ENCODE assay signal across 8 cellular contexts in genomic region chr3:101849714-101850326, GRCh38. TPM values are rescaled to one million over a fixed set of nuclear protein-coding genes. Genes with fewer than 3 reads are reported as not detected.
DNase-seq lines count a peak whose midpoint lies in the region; ATAC-seq, FAIRE-seq and TF ChIP-seq lines count a peak whose summit lies in the region.

No MANE protein-coding gene starts in this region.

- peak in 8 of 14 donors; percentile 27 to 63 (median 45) for DNase-seq in C1 segment of cervical spinal cord (lab: John Stamatoyannopoulos, UW)
- no peak for DNase-seq in GM12878 (ENCODE audit: low read depth, low spot score)
- DNase-seq in keratinocyte (ENCODE audit: low read depth, low spot score): no peak
- DNase-seq in stimulated activated CD4-positive, alpha-beta T cell treated with anti-CD3 and anti-CD28 coated beads, Interleukin-15, amount 100 ng/mL, for 48 hours (ENCODE audit: low read depth in 2 of 2): peak; percentile 30 to 41
- no peak for DNase-seq in islet precursor cell

- under 1% methylated on average over 62 of the region's 67 CpGs for WGBS in GM12878 (ENCODE audit: insufficient coverage, insufficient replicate concordance, low lambda C conversion rate, missing lambda C conversion rate)

- peak; percentile 16 to 23 (median 20); a peak in 4 of 6 replicates for TF ChIP-seq CTCF in GM12878 (IDR thresholded peaks at IDR 0.05 in 2 of 3, conservative IDR thresholded peaks at IDR 0.05 in 1 of 3; ENCODE audit: control insufficient read depth in 2 of 3, extremely low read depth in 1 of 3, insufficient read depth in 1 of 3, low read depth in 3 of 3, low read length in 3 of 3)
- TF ChIP-seq CTCF in keratinocyte (optimal IDR thresholded peaks at IDR 0.05 in 1 of 3, IDR thresholded peaks at IDR 0.05 in 1 of 3, conservative IDR thresholded peaks at IDR 0.05 in 1 of 3; ENCODE audit: extremely low read depth in 1 of 3, insufficient read depth in 2 of 3, low read length in 3 of 3): peak in 1 of 3 experiments; percentile 31

- H3K79me2 ChIP-seq in GM12878 (ENCODE audit: control insufficient read depth, insufficient read depth, low read length): peaks cover 87% of the 10 kb centered on the region
- H3K79me2 ChIP-seq in keratinocyte (ENCODE audit: control insufficient read depth, insufficient read depth, low read length): peaks cover 41% of the 10 kb centered on the region

- dilution Hi-C loops in keratinocyte (cut with MboI; ENCODE audit: extremely low pct_ligation_motif_present, low sequenced_read_pairs): no loop called here

- H3K27me3 Mint-ChIP-seq in T-helper 1 cell treated with Interleukin-12 subunit alpha and Interleukin-12 subunit beta and Interleukin-4 antibody, amounts not matched to agents 30 μg/mL and 1 μg/mL, for 36 hours (ENCODE audit: low read depth): no peaks in the 10 kb centered on the region

- CTCF ChIA-PET in GM12878 (lab: Yijun Ruan, JAX): interaction anchor here (0.8 to 2.9 kb wide), 11 partner anchors 9 to 375 kb away, joined by 3 to 11 read pairs (median 4); no protein-coding TSS in a partner anchor

- H3K36me3 Mint-ChIP-seq in T-helper 1 cell treated with Interleukin-12 subunit alpha and Interleukin-12 subunit beta and Interleukin-4 antibody, amounts not matched to agents 30 μg/mL and 1 μg/mL, for 36 hours (ENCODE audit: low read depth): peaks cover 62% of the 10 kb centered on the region

- intact Hi-C loops in GM12878 (cut with micrococcal nuclease; ENCODE audit: unreplicated experiment): loop anchor here (1.0 to 5.0 kb wide), 8 partner anchors 23 to 375 kb away; no protein-coding TSS in a partner anchor

- no peak for TF ChIP-seq POLR2A in GM12878 (IDR thresholded peaks at IDR 0.05; ENCODE audit: low read depth, low read length)

- FAIRE-seq in GM12878 (lab: Jason Lieb, UNC) (no peak), keratinocyte (lab: Jason Lieb, UNC) (no peak)

- peak overlapping the region; percentile 79 for H3K9ac ChIP-seq in GM12878 (ENCODE audit: control insufficient read depth, insufficient read depth, low read length)
- H3K9ac ChIP-seq in keratinocyte (ENCODE audit: control insufficient read depth, extremely low read depth, insufficient read depth, low read length): peak overlapping the region; percentile 96

- POLR2A ChIA-PET in GM12878 (lab: Charles Lee): interaction anchor here (0.8 to 4.3 kb wide), 10 partner anchors 10 to 210 kb away, joined by 3 to 66 read pairs (median 7); no protein-coding TSS in a partner anchor

- H3K27me3 ChIP-seq in GM12878 (replicated peaks in 1 of 2; ENCODE audit: control insufficient read depth in 2 of 2, insufficient read depth in 2 of 2, low read length in 1 of 2): no peaks in the 10 kb centered on the region
- H3K27me3 ChIP-seq in keratinocyte (ENCODE audit: control insufficient read depth, extremely low read depth, insufficient read depth, low read length): no peaks in the 10 kb centered on the region

- H3K4me3 Mint-ChIP-seq in T-helper 1 cell treated with Interleukin-12 subunit alpha and Interleukin-12 subunit beta and Interleukin-4 antibody, amounts not matched to agents 30 μg/mL and 1 μg/mL, for 36 hours: peak overlapping the region; percentile 92

- H3K27ac Mint-ChIP-seq in T-helper 1 cell treated with Interleukin-12 subunit alpha and Interleukin-12 subunit beta and Interleukin-4 antibody, amounts not matched to agents 30 μg/mL and 1 μg/mL, for 36 hours: peak overlapping the region; percentile 97

- peaks cover 11% of the 10 kb centered on the region for H3K9me3 Mint-ChIP-seq in T-helper 1 cell treated with Interleukin-12 subunit alpha and Interleukin-12 subunit beta and Interleukin-4 antibody, amounts not matched to agents 30 μg/mL and 1 μg/mL, for 36 hours

- RAD21 ChIA-PET in GM12878 (lab: Charles Lee; ENCODE audit: unreplicated experiment): interaction anchor here (0.8 to 3.3 kb wide), 17 partner anchors 8 to 374 kb away, joined by 3 to 20 read pairs (median 4); no protein-coding TSS in a partner anchor

- H2AFZ ChIP-seq in GM12878 (ENCODE audit: control insufficient read depth, low read depth, low read length) (no peak overlapping the region), keratinocyte (ENCODE audit: control insufficient read depth, low read length) (no peak overlapping the region)

- peaks cover 3% of the 10 kb centered on the region for H3K9me1 ChIP-seq in keratinocyte (ENCODE audit: control insufficient read depth, extremely low read depth, insufficient read depth, low read length)

- H3K4me3 ChIP-seq in GM12878: peak overlapping the region; percentile 75
- H3K4me3 ChIP-seq in keratinocyte (ENCODE audit: control insufficient read depth in 2 of 3, extremely low read depth in 1 of 3, insufficient read depth in 2 of 3, low read depth in 1 of 3, low read length in 3 of 3): peak overlapping the region; percentile 73 to 81 (median 78)

- peak overlapping the region; percentile 30 for H3K4me2 ChIP-seq in GM12878 (ENCODE audit: control insufficient read depth, insufficient read depth)
- peak overlapping the region; percentile 86 for H3K4me2 ChIP-seq in keratinocyte (ENCODE audit: control insufficient read depth, extremely low read depth, insufficient read depth, low read depth, low read length)

- TF ChIP-seq EP300 in GM12878 (IDR thresholded peaks at IDR 0.05; ENCODE audit: borderline replicate concordance in 1 of 2, control insufficient read depth in 1 of 2, low read depth in 2 of 2, low read length in 2 of 2): no peak

- H3K4me1 ChIP-seq in GM12878 (ENCODE audit: control insufficient read depth, insufficient read depth, low read length) (peaks cover 19% of the 10 kb centered on the region), keratinocyte (ENCODE audit: control insufficient read depth, extremely low read depth, insufficient read depth, low read length) (peaks cover 23% of the 10 kb centered on the region)

- TSS peak; percentile 93 for BruUV-seq in GM12878 (replicated peaks; lab: Mats Ljungman, UMichigan)

- peaks cover 53% of the 10 kb centered on the region for H3K4me1 Mint-ChIP-seq in T-helper 1 cell treated with Interleukin-12 subunit alpha and Interleukin-12 subunit beta and Interleukin-4 antibody, amounts not matched to agents 30 μg/mL and 1 μg/mL, for 36 hours (ENCODE audit: low read depth)

- ATAC-seq in GM19035 (IDR thresholded peaks at IDR 0.05; ENCODE audit: unreplicated experiment) (peak; percentile 34), HG03280 (IDR thresholded peaks at IDR 0.05; ENCODE audit: unreplicated experiment) (peak; percentile 28), GM12878 (peak; percentile 27)

- in situ Hi-C loops in GM12878 (cut with MboI): no loop called here

- peak overlapping the region; percentile 93 for H3K27ac ChIP-seq in GM12878 (ENCODE audit: control insufficient read depth, insufficient read depth)
- peak overlapping the region; percentile 94 for H3K27ac ChIP-seq in keratinocyte (ENCODE audit: control insufficient read depth, insufficient read depth, low read length)

- TF ChIP-seq RAD21 in GM12878 (IDR thresholded peaks at IDR 0.05; ENCODE audit: insufficient read depth, low read depth, low read length): peak; percentile 33

- H4K20me1 ChIP-seq in GM12878 (ENCODE audit: control insufficient read depth, insufficient read depth) (no peaks in the 10 kb centered on the region), keratinocyte (ENCODE audit: control insufficient read depth, extremely low read depth, insufficient read depth, low read length) (peaks cover 7% of the 10 kb centered on the region)

- H3K9me3 ChIP-seq in GM12878 (replicated peaks; ENCODE audit: control insufficient read depth, insufficient read depth, low read length) (no peaks in the 10 kb centered on the region; the same call in 2 of the 3 replicates), keratinocyte (ENCODE audit: control insufficient read depth, low read depth, low read length) (no peaks in the 10 kb centered on the region)

- H3K36me3 ChIP-seq in GM12878 (ENCODE audit: control insufficient read depth in 2 of 2, insufficient read depth in 2 of 2, low read length in 1 of 2) (peaks cover 11 to 32% of the 10 kb centered on the region in 2 experiments), keratinocyte (ENCODE audit: control insufficient read depth in 2 of 2, extremely low read depth in 1 of 2, insufficient read depth in 2 of 2, low read length in 2 of 2) (peaks cover 22 to 25% of the 10 kb centered on the region in 2 experiments)

- SMC1A ChIA-PET in GM12878 (lab: Charles Lee; ENCODE audit: uncharacterized antibody, unreplicated experiment): interaction anchor here (0.6 to 3.4 kb wide), 13 partner anchors 11 to 375 kb away, joined by 3 to 23 read pairs (median 5); no protein-coding TSS in a partner anchor

TF ChIP-seq in GM12878, 131 proteins besides CTCF, POLR2A, EP300 and RAD21 (continues in another document):
- no peak for TF ChIP-seq MYB (IDR thresholded peaks at IDR 0.05; ENCODE audit: borderline replicate concordance, low read depth, low read length)

RNA-seq across cellular contexts. Expression of gene NFKBIZ, which starts 0.5 kb away (rescaled TPM):
- total RNA-seq in GM12878 (2013; cell fraction: nucleolus; rRNA removed): 396 and 457 TPM in 2 replicates
- total RNA-seq in GM12878 (2014; rRNA removed): 19.0 and 23.6 TPM in 2 replicates
- total RNA-seq in GM12878 (2014; rRNA removed; fragmentation: Illumina TruSeq; extraction: Trizol): 20.1 and 24.3 TPM in 2 replicates
- total RNA-seq in GM12878 (2021): 27.0 and 27.3 TPM in 2 replicates
- polyA plus RNA-seq in GM12878 (2011; ENCODE audit: low read depth): 15.6 TPM
- 50.8 and 53.8 TPM in 2 replicates for polyA plus RNA-seq in GM12878 (2011; rRNA removed)
- polyA plus RNA-seq in GM12878 (2011; cell fraction: cytosol; rRNA removed): 22.1 and 28.4 TPM in 2 replicates
- 95.4 and 129 TPM in 2 replicates for polyA plus RNA-seq in GM12878 (2011; cell fraction: nucleus; rRNA removed)
- polyA plus RNA-seq in GM12878 (2012): 19.3 and 20.9 TPM in 2 replicates
- polyA plus RNA-seq in GM12878 (2014; fragmentation: Illumina TruSeq; extraction: Trizol): 16.5 and 21.7 TPM in 2 replicates
- polyA plus RNA-seq in GM12878 (2014; fragmentation: Nextera tagmentation; extraction: Ambion mirVana): 1 to 10 TPM; 6.3 to 8.9 TPM
- 18.2 TPM in 2 replicates for polyA plus RNA-seq in GM12878 (2014; rRNA removed)
- polyA plus RNA-seq in GM12878 (2016; fragmentation: Nextera tagmentation; extraction: Ambion mirVana): 1 to 10 TPM; 7.7 to 8.5 TPM
- 114 and 135 TPM in 2 replicates for polyA minus RNA-seq in GM12878 (2011; rRNA and poly(A)+ RNA removed)
- polyA minus RNA-seq in GM12878 (2011; cell fraction: cytosol; rRNA and poly(A)+ RNA removed): 25.4 and 32.1 TPM in 2 replicates
- 165 and 223 TPM in 2 replicates for polyA minus RNA-seq in GM12878 (2011; cell fraction: nucleus; rRNA and poly(A)+ RNA removed)
- polyA plus RNA-seq in keratinocyte: 24.6 to 133 TPM (median 88.9 TPM) in 3 replicates
- 42.2 TPM for polyA plus RNA-seq in keratinocyte (2011; ENCODE audit: low read depth)
- 20.8 and 25.5 TPM in 2 replicates for polyA plus RNA-seq in keratinocyte (2011; cell fraction: cytosol; rRNA removed)
- 190 and 207 TPM in 2 replicates for polyA plus RNA-seq in keratinocyte (2011; cell fraction: nucleus; rRNA removed)
- polyA plus RNA-seq in keratinocyte (2012; ENCODE audit: low replicate concordance): 9.0 and 40.2 TPM in 2 replicates
- polyA minus RNA-seq in keratinocyte: 17.8 to 168 TPM (median 144 TPM) in 3 replicates
- 35.3 TPM for polyA minus RNA-seq in keratinocyte (2011; cell fraction: cytosol; rRNA and poly(A)+ RNA removed)
- 161 and 247 TPM in 2 replicates for polyA minus RNA-seq in keratinocyte (2011; cell fraction: nucleus; rRNA and poly(A)+ RNA removed)

Comparison
In these comparisons a context has a peak if more than half of its experiments do, and no peak if none do; other contexts are left out.
1. DNase-seq: peak in C1 segment of cervical spinal cord (8 of 14) and stimulated activated CD4-positive, alpha-beta T cell treated with anti-CD3 and anti-CD28 coated beads, Interleukin-15, amount 100 ng/mL, for 48 hours (2 of 2); none in GM12878 (single experiment), keratinocyte (single experiment) and islet precursor cell (single experiment).
2. Peak in every context shown above with its lines, with median percentiles within 50 percentile points of each other: ATAC-seq.